ENCODE assay signal across 20 cellular contexts in the genomic region with DNA sequence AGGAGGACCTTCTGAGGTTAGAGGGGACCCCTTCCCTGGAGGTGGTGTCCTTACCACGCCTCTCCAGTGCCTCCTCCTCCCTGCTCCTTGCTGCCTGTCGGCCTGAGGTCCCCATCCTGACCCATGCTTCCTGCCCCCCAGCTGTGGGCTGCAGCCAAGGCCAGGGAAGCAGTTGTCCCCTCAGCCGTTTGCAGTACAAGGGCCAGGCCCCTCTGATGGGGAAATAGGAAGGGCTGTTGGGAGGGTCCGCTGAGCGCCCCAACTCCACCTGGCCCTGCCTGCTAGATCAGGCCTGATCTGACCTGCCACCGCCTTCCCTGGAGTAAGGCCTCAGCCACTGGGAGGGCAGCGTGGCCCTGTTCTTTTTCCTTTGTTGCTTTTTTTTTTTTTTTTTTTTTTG.
A peak's percentile ranks its signal among the peaks of the same experiment; 100 is the strongest.
DNase-seq lines count a peak whose midpoint lies in the region; ATAC-seq, FAIRE-seq and TF ChIP-seq lines count a peak whose summit lies in the region.
"Had no signal": no experiment of that assay in that cellular context is flagged by ENCODE, and none has a peak within 500 bp of the region (broad histone marks: within the 10 kb centered on the region; RNA-seq: fewer than 3 reads in every experiment).

No MANE protein-coding gene starts in this region.

- no peak overlapping the region for H3K56ac ChIP-seq in H1 (replicated peaks; ENCODE audit: insufficient read length, low read depth, low read length)

- H4K91ac ChIP-seq in H1 (replicated peaks; ENCODE audit: insufficient read length, low read length): peak overlapping the region; percentile 8

- no peak overlapping the region for H3K27ac Mint-ChIP-seq in natural killer cell treated with Interleukin-12 subunit alpha and Interleukin-12 subunit beta and Interleukin-15 and Interleukin-18, amount 100 ng/mL, for 72 hours
- H3K27ac Mint-ChIP-seq in natural killer cell: no peak overlapping the region
- no peak overlapping the region for H3K27ac Mint-ChIP-seq in neural progenitor cell
- H3K27ac Mint-ChIP-seq in osteocyte (ENCODE audit: unreplicated experiment): no peak overlapping the region
- H3K27ac Mint-ChIP-seq: CD8-positive, alpha-beta T cell had no signal

- H3K27me3 Mint-ChIP-seq in natural killer cell treated with Interleukin-12 subunit alpha and Interleukin-12 subunit beta and Interleukin-15 and Interleukin-18, amount 100 ng/mL, for 72 hours: peaks cover 10 to 15% of the 10 kb centered on the region in 2 donors
- peaks cover 4 to 15% of the 10 kb centered on the region in 2 donors for H3K27me3 Mint-ChIP-seq in natural killer cell (ENCODE audit: low read depth in 2 of 2)
- peaks cover 5% of the 10 kb centered on the region for H3K27me3 Mint-ChIP-seq in neural progenitor cell (ENCODE audit: insufficient read depth, low read depth)
- H3K27me3 Mint-ChIP-seq in osteocyte (ENCODE audit: unreplicated experiment): peaks cover 2% of the 10 kb centered on the region

- H2BK5ac ChIP-seq in H1 (ENCODE audit: low read depth, low read length): peak overlapping the region; percentile 56; the same call in 1 of the 2 replicates

- H2BK120ac ChIP-seq in H1 (replicated peaks; ENCODE audit: low read depth, low read length): no peak overlapping the region

- 95% methylated on average over 7 of the region's 7 CpGs; no CpG with 5 or more reads in 1 of the 2 experiments for WGBS in H1 (ENCODE audit: extremely low coverage in 1 of 2, insufficient coverage in 1 of 2, insufficient read length in 1 of 2, insufficient replicate concordance in 2 of 2, low coverage in 1 of 2, low lambda C conversion rate in 2 of 2, missing lambda C conversion rate in 1 of 2), 2 experiments

- H3K4me2 ChIP-seq in H1 (ENCODE audit: insufficient read depth in 1 of 2, low read depth in 2 of 2, low read length in 2 of 2) (no peak overlapping the region), neural progenitor cell (no peak overlapping the region)
- H3K4me2 ChIP-seq: BLaER1 had no signal

- H4K20me1 ChIP-seq in H1 (replicated peaks in 1 of 2; ENCODE audit: control insufficient read depth in 1 of 2, insufficient read depth in 2 of 2, low read length in 2 of 2) (no peaks in the 10 kb centered on the region), neural progenitor cell (ENCODE audit: low read depth) (no peaks in the 10 kb centered on the region)

- no peaks in the 10 kb centered on the region for H3K36me3 Mint-ChIP-seq in natural killer cell treated with Interleukin-12 subunit alpha and Interleukin-12 subunit beta and Interleukin-15 and Interleukin-18, amount 100 ng/mL, for 72 hours
- H3K36me3 Mint-ChIP-seq in natural killer cell (no peaks in the 10 kb centered on the region), neural progenitor cell (peaks cover 2% of the 10 kb centered on the region), osteocyte (ENCODE audit: unreplicated experiment) (no peaks in the 10 kb centered on the region)
- H3K36me3 Mint-ChIP-seq: CD4-positive, CD25-positive, alpha-beta regulatory T cell; CD8-positive, alpha-beta T cell had no signal

- H2BK15ac ChIP-seq in H1 (ENCODE audit: low read length): peak overlapping the region; percentile 88; the same call in 1 of the 2 replicates

- intact Hi-C loops in natural killer cell (cut with micrococcal nuclease) (no loop called here), posterior vena cava (cut with DNase I) (no loop called here), upper lobe of right lung (cut with DNase I) (no loop called here)

- no peak overlapping the region for H4K5ac ChIP-seq in H1 (ENCODE audit: insufficient read length, low read depth, low read length)

- no peak overlapping the region; the same call in 1 of the 2 replicates for H3K18ac ChIP-seq in H1 (ENCODE audit: extremely low read depth, low read length)

- H3K79me2 ChIP-seq in H1 (ENCODE audit: control insufficient read depth in 1 of 2, insufficient read depth in 2 of 2, low read length in 2 of 2): no peaks in the 10 kb centered on the region
- no peaks in the 10 kb centered on the region for H3K79me2 ChIP-seq in neural progenitor cell (ENCODE audit: low read depth)

- H3K14ac ChIP-seq in H1 (ENCODE audit: insufficient read length): no peak overlapping the region

- no peak overlapping the region for H3K4me3 Mint-ChIP-seq in natural killer cell treated with Interleukin-12 subunit alpha and Interleukin-12 subunit beta and Interleukin-15 and Interleukin-18, amount 100 ng/mL, for 72 hours
- H3K4me3 Mint-ChIP-seq in natural killer cell: no peak overlapping the region
- no peak overlapping the region for H3K4me3 Mint-ChIP-seq in neural progenitor cell
- no peak overlapping the region for H3K4me3 Mint-ChIP-seq in osteocyte (ENCODE audit: unreplicated experiment)
- H3K4me3 Mint-ChIP-seq: CD4-positive, CD25-positive, alpha-beta regulatory T cell; CD8-positive, alpha-beta T cell had no signal

- H3K36me3 ChIP-seq in H1 (ENCODE audit: control insufficient read depth in 2 of 4, insufficient read depth in 4 of 4, low read length in 3 of 4) (no peaks in the 10 kb centered on the region; a peak in 1 of 8 replicates), upper lobe of right lung (no peaks in the 10 kb centered on the region), neural progenitor cell (no peaks in the 10 kb centered on the region)
- H3K36me3 ChIP-seq: BLaER1 had no signal

- TF ChIP-seq POLR2A in H1 (IDR thresholded peaks at IDR 0.05; ENCODE audit: control extremely low read depth in 1 of 2, low read depth in 2 of 2, low read length in 2 of 2): no peak

- 0 out of 2 replicates have a peak overlapping the region, but pooled peaks have one; percentile 27 for H2BK12ac ChIP-seq in H1 (ENCODE audit: low read depth, low read length)

- H3K9me3 ChIP-seq in H1 (ENCODE audit: insufficient read depth in 2 of 2, low read depth in 1 of 2, low read length in 1 of 2): peaks cover 5 to 9% of the 10 kb centered on the region in 2 experiments; a peak in 3 of 4 replicates
- no peaks in the 10 kb centered on the region for H3K9me3 ChIP-seq in upper lobe of right lung
- no peaks in the 10 kb centered on the region for H3K9me3 ChIP-seq in neural progenitor cell (ENCODE audit: low read depth)
- H3K9me3 ChIP-seq: Caco-2 had no signal

- H3K9me3 Mint-ChIP-seq in natural killer cell treated with Interleukin-12 subunit alpha and Interleukin-12 subunit beta and Interleukin-15 and Interleukin-18, amount 100 ng/mL, for 72 hours: peaks cover 4% of the 10 kb centered on the region
- H3K9me3 Mint-ChIP-seq in natural killer cell (peaks cover 2 to 5% of the 10 kb centered on the region in 2 donors), neural progenitor cell (peaks cover 9% of the 10 kb centered on the region), osteocyte (ENCODE audit: unreplicated experiment) (no peaks in the 10 kb centered on the region)

- no peak overlapping the region for H2BK20ac ChIP-seq in H1 (ENCODE audit: low read length)

- H3K27me3 ChIP-seq in H1 (replicated peaks in 1 of 4; ENCODE audit: control insufficient read depth in 3 of 4, extremely low read depth in 1 of 4, insufficient read depth in 3 of 4, low read length in 3 of 4): no peaks in the 10 kb centered on the region
- no peaks in the 10 kb centered on the region for H3K27me3 ChIP-seq in upper lobe of right lung
- H3K27me3 ChIP-seq in neural progenitor cell: no peaks in the 10 kb centered on the region

- POLR2A ChIA-PET in H1 (lab: Charles Lee; ENCODE audit: partially characterized antibody): interaction anchor here (0.9 kb wide), 1 partner anchor 17 kb away, joined by 3 read pairs; no protein-coding TSS in a partner anchor

- H3K4me3 ChIP-seq in H1 (ENCODE audit: extremely low read depth in 1 of 4, insufficient read depth in 2 of 4, low read depth in 3 of 4, low read length in 4 of 4) (no peak overlapping the region), upper lobe of right lung (no peak overlapping the region), neural progenitor cell (no peak overlapping the region)
- H3K4me3 ChIP-seq: BLaER1 had no signal

- no peak for TF ChIP-seq EP300 in H1 (IDR thresholded peaks at IDR 0.05; ENCODE audit: borderline replicate concordance in 1 of 2, low read depth in 2 of 2, low read length in 2 of 2)

- H3F3A ChIP-seq in neural progenitor cell (ENCODE audit: low read depth): no peaks in the 10 kb centered on the region

- peaks cover 2 to 13% (median 6%) of the 10 kb centered on the region in 4 experiments; a peak in 6 of 7 replicates for H3K4me1 ChIP-seq in H1 (replicated peaks in 1 of 4; ENCODE audit: control insufficient read depth in 3 of 4, insufficient read depth in 4 of 4, low read length in 3 of 4)
- no peaks in the 10 kb centered on the region for H3K4me1 ChIP-seq in upper lobe of right lung
- H3K4me1 ChIP-seq in neural progenitor cell: peaks cover 7% of the 10 kb centered on the region
- H3K4me1 ChIP-seq: BLaER1, Caco-2 had no signal

- no peak overlapping the region for H2AFZ ChIP-seq in H1 (ENCODE audit: low read length)
- H2AFZ ChIP-seq in neural progenitor cell (replicated peaks): no peak overlapping the region

- peak; percentile 56 for DNase-seq in natural killer cell treated with Interleukin-12 subunit alpha and Interleukin-12 subunit beta and Interleukin-15 and Interleukin-18, amount 100 ng/mL, for 72 hours (ENCODE audit: low spot score)
- DNase-seq in natural killer cell (no peak), H1 (ENCODE audit: low read depth in 1 of 2, low spot score in 2 of 2) (no peak), posterior vena cava (ENCODE audit: low spot score) (peak; percentile 64), upper lobe of right lung (peak; percentile 54), neural progenitor cell (ENCODE audit: low spot score) (no peak), NCI-H2196 treated with DMSO at 0.1 percent for 48 hours (lab: John Stamatoyannopoulos, UW; ENCODE audit: unreplicated experiment) (no peak), osteocyte (ENCODE audit: extremely low spot score, unreplicated experiment) (no peak)
- DNase-seq: Caco-2; CD4-positive, CD25-positive, alpha-beta regulatory T cell; CD8-positive, alpha-beta T cell; DMS153; DND-41; GOT3; H7; HCEC 1CT had no signal

- no peak overlapping the region for H3K9ac ChIP-seq in H1 (replicated peaks in 1 of 4; ENCODE audit: extremely low read depth in 1 of 4, low read depth in 3 of 4, low read length in 3 of 4)
- H3K9ac ChIP-seq in neural progenitor cell: no peak overlapping the region
- H3K9ac ChIP-seq: BLaER1 had no signal

- ATAC-seq in natural killer cell treated with Interleukin-12 subunit alpha and Interleukin-12 subunit beta and Interleukin-15 and Interleukin-18, amount 100 ng/mL, for 72 hours: no peak
- ATAC-seq in natural killer cell (no peak), upper lobe of right lung (no peak)
- ATAC-seq: CD8-positive, alpha-beta T cell had no signal

- TF ChIP-seq CTCF in natural killer cell (IDR thresholded peaks at IDR 0.05): no peak
- no peak for TF ChIP-seq CTCF in H1 (IDR thresholded peaks at IDR 0.05; ENCODE audit: control extremely low read depth in 1 of 3, insufficient read depth in 1 of 3, low read depth in 1 of 3, low read length in 3 of 3)
- no peak for TF ChIP-seq CTCF in upper lobe of right lung (IDR thresholded peaks at IDR 0.05)
- no peak for TF ChIP-seq CTCF in neural progenitor cell (IDR thresholded peaks at IDR 0.05)
- TF ChIP-seq CTCF in osteocyte (IDR thresholded peaks at IDR 0.05): no peak

- peaks cover 0 to 2% of the 10 kb centered on the region in 2 donors for H3K4me1 Mint-ChIP-seq in natural killer cell treated with Interleukin-12 subunit alpha and Interleukin-12 subunit beta and Interleukin-15 and Interleukin-18, amount 100 ng/mL, for 72 hours (ENCODE audit: low read depth in 2 of 2)
- H3K4me1 Mint-ChIP-seq in natural killer cell (no peaks in the 10 kb centered on the region), neural progenitor cell (peaks cover 16% of the 10 kb centered on the region), osteocyte (ENCODE audit: unreplicated experiment) (peaks cover 11% of the 10 kb centered on the region)
- H3K4me1 Mint-ChIP-seq: CD4-positive, CD25-positive, alpha-beta regulatory T cell had no signal

- H3K27ac ChIP-seq in H1 (ENCODE audit: low read depth, low read length) (no peak overlapping the region), upper lobe of right lung (no peak overlapping the region), neural progenitor cell (no peak overlapping the region)
- H3K27ac ChIP-seq: BLaER1, C4-2B had no signal

- CTCF ChIA-PET in H1 (lab: Charles Lee; ENCODE audit: partially characterized antibody): interaction anchor here (7.0 kb wide), 1 partner anchor 20 kb away, joined by 47 read pairs; no protein-coding TSS in a partner anchor

- no peak overlapping the region for H3K23ac ChIP-seq in H1 (ENCODE audit: insufficient read length)

- TF ChIP-seq RAD21 in H1 (IDR thresholded peaks at IDR 0.05 in 1 of 2, conservative IDR thresholded peaks at IDR 0.05 in 1 of 2; ENCODE audit: low read depth in 2 of 2, low read length in 2 of 2): no peak

- H3K23me2 ChIP-seq in H1 (ENCODE audit: low read depth, low read length): peaks cover 3% of the 10 kb centered on the region; the same call in 1 of the 2 replicates

- no peak overlapping the region for H4K8ac ChIP-seq in H1 (ENCODE audit: extremely low read depth, insufficient read depth, low read length)

- FAIRE-seq in H1 (lab: Jason Lieb, UNC): no peak
- FAIRE-seq: G401.6, GM12892 had no signal

- H3K79me1 ChIP-seq in H1 (ENCODE audit: low read depth, low read length): no peaks in the 10 kb centered on the region

- H2AK5ac ChIP-seq in H1 (ENCODE audit: low read depth, low read length): 0 out of 2 replicates have a peak overlapping the region, but pooled peaks have one; percentile 60

- no peak overlapping the region for H3K4ac ChIP-seq in H1 (replicated peaks; ENCODE audit: insufficient read length, low read depth, low read length)

Comparison
In these comparisons a context has a peak if more than half of its experiments do, and no peak if none do; other contexts are left out.
1. DNase-seq: peak in natural killer cell treated with Interleukin-12 subunit alpha and Interleukin-12 subunit beta and Interleukin-15 and Interleukin-18, amount 100 ng/mL, for 72 hours (single experiment), posterior vena cava (single experiment) and upper lobe of right lung (single experiment); none in natural killer cell (single experiment), H1 (0 of 2), neural progenitor cell (single experiment), NCI-H2196 treated with DMSO at 0.1 percent for 48 hours (single experiment) and osteocyte (single experiment).